In genomic region chr17:82213251-82214011, GRCh38 we compare ENCODE assay signal across 8 cellular contexts. TPM values are rescaled to one million over a fixed set of nuclear protein-coding genes. Genes with fewer than 3 reads are reported as not detected.
DNase-seq lines count a peak whose midpoint lies in the region; ATAC-seq and TF ChIP-seq lines count a peak whose summit lies in the region.

No MANE protein-coding gene starts in this region.

- DNase-seq in AG04450 (ENCODE audit: low read depth, low spot score) (peak; percentile 61), HuH-7 (ENCODE audit: low spot score) (peak; percentile 92), T-cell (peak in 25 of 34 experiments; percentile 47 to 69 (median 59)), T47D (ENCODE audit: low read depth in 1 of 2, low spot score in 1 of 2) (peak; percentile 73 to 87), iPS-NIHi7 (ENCODE audit: extremely low spot score) (peak; percentile 70), NCI-H2107 (lab: John Stamatoyannopoulos, UW) (no peak)

- H3K27me3 ChIP-seq in AG04450 (ENCODE audit: control insufficient read depth, insufficient read depth, low read length) (no peaks in the 10 kb centered on the region), skeletal muscle tissue (ENCODE audit: control insufficient read depth in 3 of 3, insufficient read depth in 3 of 3, low read length in 3 of 3) (no peaks in the 10 kb centered on the region)

- peak overlapping the region; percentile 81 to 91 (median 82) for H3K9ac ChIP-seq in skeletal muscle tissue (ENCODE audit: low read depth in 1 of 3, low read length in 3 of 3)

- peaks cover 14 to 52% (median 32%) of the 10 kb centered on the region in 3 donors for H3K4me1 Mint-ChIP-seq in T-cell

- POLR2A ChIA-PET in AG04450 (lab: Yijun Ruan, JAX) (interaction anchor here (1.3 to 3.0 kb wide), 2 partner anchors 16 to 23 kb away, joined by 3 to 16 read pairs; partner anchors contain the start of gene SLC16A3), T-cell (lab: Charles Lee) (no interaction called here)

- in situ Hi-C loops in T47D (cut with HindIII; ENCODE audit: low pct_unique_long_range_greater_than_20kb, low sequenced_read_pairs) = no loop called here

- H3K4me3 ChIP-seq in AG04450 (ENCODE audit: low read depth, low read length) (peak overlapping the region; percentile 71), skeletal muscle tissue (ENCODE audit: low read length in 3 of 3) (peak overlapping the region; percentile 74 to 82 (median 79))

- peak overlapping the region; percentile 81 to 84 for H3K27ac Mint-ChIP-seq in T-cell

- H3K4me3 Mint-ChIP-seq in T-cell = peak overlapping the region; percentile 71 to 83 (median 72)

- H3K27ac ChIP-seq in AG04450 (ENCODE audit: low read depth, low read length) (peak overlapping the region; percentile 70), skeletal muscle tissue (ENCODE audit: low read depth, low read length) (peak overlapping the region; percentile 71)

- H3K36me3 ChIP-seq in skeletal muscle tissue (ENCODE audit: control insufficient read depth in 3 of 3, insufficient read depth in 3 of 3, low read length in 3 of 3) = no peaks in the 10 kb centered on the region

- TF ChIP-seq CTCF in AG04450 (IDR thresholded peaks at IDR 0.05; ENCODE audit: low read depth, low read length) = no peak

- H3K27me3 Mint-ChIP-seq in T-cell = no peaks in the 10 kb centered on the region

- H3K36me3 Mint-ChIP-seq in T-cell = no peaks in the 10 kb centered on the region

- H3K9me3 Mint-ChIP-seq in T-cell = no peaks in the 10 kb centered on the region

- CTCF ChIA-PET in AG04450 (lab: Charles Lee) (no interaction called here), T-cell (lab: Charles Lee) (no interaction called here)

- H3K9me3 ChIP-seq in AG04450 (ENCODE audit: control insufficient read depth, insufficient read depth, low read length) (no peaks in the 10 kb centered on the region; the same call in 1 of the 2 replicates), skeletal muscle tissue (ENCODE audit: control insufficient read depth in 3 of 3, low read length in 3 of 3) (no peaks in the 10 kb centered on the region)

- peak; percentile 3 for ATAC-seq in GM18519 (IDR thresholded peaks at IDR 0.05; ENCODE audit: low FRiP score, unreplicated experiment)
- peak; percentile 1 to 56 (median 12) for ATAC-seq in T-cell (replicated peaks in 1 of 4)

- H3K4me1 ChIP-seq in skeletal muscle tissue (ENCODE audit: control insufficient read depth in 3 of 3, insufficient read depth in 3 of 3, low read length in 3 of 3) = peaks cover 32 to 41% (median 39%) of the 10 kb centered on the region in 3 donors

RNA-seq across cellular contexts. Expression of gene CCDC57, which starts 0.8 kb away (rescaled TPM):
- polyA plus RNA-seq in AG04450 (2011; rRNA removed) = 11.1 and 13.2 TPM in 2 replicates
- 15.9 and 16.9 TPM in 2 replicates for polyA minus RNA-seq in AG04450 (2011; rRNA and poly(A)+ RNA removed)
- 100 to 1,000 TPM in 3 of 5 donors, 10 to 100 TPM in 2; 86.4 to 127 (median 103) TPM for total RNA-seq in T-cell
- 11.5 TPM for total RNA-seq in skeletal muscle tissue

RNA-seq across cellular contexts. Expression of gene SLC16A3, which starts 15.4 kb away (rescaled TPM):
- 61.7 and 80.3 TPM in 2 replicates for polyA plus RNA-seq in AG04450 (2011; rRNA removed)
- 49.6 and 71.2 TPM in 2 replicates for polyA minus RNA-seq in AG04450 (2011; rRNA and poly(A)+ RNA removed)
- total RNA-seq in T-cell (10 to 100 TPM; 31.9 to 47.3 (median 40.9) TPM), skeletal muscle tissue (13.0 TPM)
